In the genomic region with DNA sequence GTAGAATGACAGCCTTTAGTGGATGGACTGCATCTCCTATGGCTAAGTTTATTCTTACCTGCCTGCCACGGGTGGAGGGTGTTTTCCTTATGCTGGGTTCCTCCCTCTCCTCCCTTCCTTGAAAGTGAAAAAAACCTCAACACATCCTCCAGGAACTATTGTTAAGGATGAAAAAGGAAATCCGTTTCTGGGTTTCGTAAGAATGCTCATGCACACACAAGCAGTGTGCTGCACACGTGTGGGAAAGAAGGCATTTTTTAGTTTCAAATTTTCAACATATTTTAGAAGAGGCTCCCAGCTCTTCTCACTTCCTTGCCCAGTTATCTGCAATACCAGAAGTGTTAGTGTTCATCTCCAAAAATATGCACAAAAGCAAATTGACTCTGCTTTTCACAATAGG, we compare ENCODE assay signal across 29 cellular contexts.
"Had no signal": no experiment of that assay in that cellular context is flagged by ENCODE, and none has a peak within 500 bp of the region (broad histone marks: within the 10 kb centered on the region; RNA-seq: fewer than 3 reads in every experiment).

No MANE protein-coding gene starts in this region.

- H3K36me3 Mint-ChIP-seq: activated CD8-positive, alpha-beta memory T cell treated with anti-CD3 and anti-CD28 coated beads, Interleukin-2, amount 10 ng/mL, durations not matched to agents 7 days and 5 days; natural killer cell had no signal

- ATAC-seq: activated CD4-positive, alpha-beta T cell treated with anti-CD3 and anti-CD28 coated beads for 36 hours; activated CD8-positive, alpha-beta memory T cell treated with anti-CD3 and anti-CD28 coated beads, Interleukin-2, amount 10 ng/mL, durations not matched to agents 7 days and 5 days; activated CD8-positive, alpha-beta T cell treated with anti-CD3 and anti-CD28 coated beads, Interleukin-2, amount 10 ng/mL, durations not matched to agents 7 days and 5 days; activated T-cell treated with anti-CD3 and anti-CD28 coated beads, Interleukin-2, amount 50 U/mL, for 72 hours; left lung; natural killer cell had no signal

- DNase-seq: activated CD4-positive, alpha-beta T cell treated with anti-CD3 and anti-CD28 coated beads for 36 hours; activated CD4-positive, CD25-positive, alpha-beta regulatory T cell; activated CD8-positive, alpha-beta memory T cell treated with anti-CD3 and anti-CD28 coated beads, Interleukin-2, amount 10 ng/mL, durations not matched to agents 7 days and 5 days; activated CD8-positive, alpha-beta T cell treated with anti-CD3 and anti-CD28 coated beads, Interleukin-2, amount 10 ng/mL, durations not matched to agents 7 days and 5 days; activated naive CD4-positive, alpha-beta T cell; activated naive CD8-positive, alpha-beta T cell treated with anti-CD3 and anti-CD28 coated beads for 36 hours; activated T-cell treated with anti-CD3 and anti-CD28 coated beads, Interleukin-2, amount 50 U/mL, for 72 hours; adrenal gland; effector CD8-positive, alpha-beta T cell; foreskin melanocyte; heart right ventricle; kidney glomerular epithelial cell; left lung; mesendoderm; natural killer cell; occipital lobe; stimulated activated CD4-positive, alpha-beta T cell treated with anti-CD3 and anti-CD28 coated beads, Interleukin-15, amount 100 ng/mL, for 24 hours; stimulated activated naive CD4-positive, alpha-beta T cell; T-helper 1 cell; testis; transverse colon; uterus had no signal

- H3K9me3 Mint-ChIP-seq: activated naive CD8-positive, alpha-beta T cell treated with anti-CD3 and anti-CD28 coated beads for 36 hours; activated T-cell treated with anti-CD3 and anti-CD28 coated beads, Interleukin-2, amount 50 U/mL, for 72 hours; dendritic cell treated with granulocyte-macrophage colony-stimulating factor and Interleukin-4, amounts not matched to agents 40 ng/mL and 50 ng/mL, for 4 days; natural killer cell; neural progenitor cell; T-helper 2 cell treated with Interferon-gamma antibody and Interleukin-4, amounts not matched to agents 5 μg/mL and 100 μg/mL, for 36 hours had no signal

- H3K4me3 Mint-ChIP-seq: activated CD4-positive, alpha-beta T cell treated with anti-CD3 and anti-CD28 coated beads for 36 hours; activated CD8-positive, alpha-beta memory T cell treated with anti-CD3 and anti-CD28 coated beads, Interleukin-2, amount 10 ng/mL, durations not matched to agents 7 days and 5 days; activated CD8-positive, alpha-beta T cell treated with anti-CD3 and anti-CD28 coated beads, Interleukin-2, amount 10 ng/mL, durations not matched to agents 7 days and 5 days; activated naive CD8-positive, alpha-beta T cell treated with anti-CD3 and anti-CD28 coated beads for 36 hours; activated T-cell treated with anti-CD3 and anti-CD28 coated beads, Interleukin-2, amount 50 U/mL, for 72 hours; brain; dendritic cell treated with granulocyte-macrophage colony-stimulating factor and Interleukin-4, amounts not matched to agents 40 ng/mL and 50 ng/mL, for 4 days; natural killer cell; neural progenitor cell; T-helper 2 cell treated with Interferon-gamma antibody and Interleukin-4, amounts not matched to agents 5 μg/mL and 100 μg/mL, for 36 hours had no signal

- H3K27ac Mint-ChIP-seq: activated CD4-positive, alpha-beta T cell treated with anti-CD3 and anti-CD28 coated beads for 36 hours; activated CD8-positive, alpha-beta memory T cell treated with anti-CD3 and anti-CD28 coated beads, Interleukin-2, amount 10 ng/mL, durations not matched to agents 7 days and 5 days; activated CD8-positive, alpha-beta T cell treated with anti-CD3 and anti-CD28 coated beads, Interleukin-2, amount 10 ng/mL, durations not matched to agents 7 days and 5 days; activated naive CD8-positive, alpha-beta T cell treated with anti-CD3 and anti-CD28 coated beads for 36 hours; activated T-cell treated with anti-CD3 and anti-CD28 coated beads, Interleukin-2, amount 50 U/mL, for 72 hours; brain; dendritic cell treated with granulocyte-macrophage colony-stimulating factor and Interleukin-4, amounts not matched to agents 40 ng/mL and 50 ng/mL, for 4 days; natural killer cell; neural progenitor cell; T-helper 2 cell treated with Interferon-gamma antibody and Interleukin-4, amounts not matched to agents 5 μg/mL and 100 μg/mL, for 36 hours had no signal

- H3K27me3 Mint-ChIP-seq: activated CD4-positive, alpha-beta T cell treated with anti-CD3 and anti-CD28 coated beads for 36 hours; activated CD8-positive, alpha-beta memory T cell treated with anti-CD3 and anti-CD28 coated beads, Interleukin-2, amount 10 ng/mL, durations not matched to agents 7 days and 5 days; activated naive CD8-positive, alpha-beta T cell treated with anti-CD3 and anti-CD28 coated beads for 36 hours; brain had no signal

- H3K4me1 Mint-ChIP-seq: activated CD4-positive, alpha-beta T cell treated with anti-CD3 and anti-CD28 coated beads for 36 hours; activated CD8-positive, alpha-beta memory T cell treated with anti-CD3 and anti-CD28 coated beads, Interleukin-2, amount 10 ng/mL, durations not matched to agents 7 days and 5 days; activated naive CD8-positive, alpha-beta T cell treated with anti-CD3 and anti-CD28 coated beads for 36 hours; brain; natural killer cell; neural progenitor cell had no signal

- H3K27ac ChIP-seq: adrenal gland, ascending aorta, left lung, neural progenitor cell, parathyroid adenoma, right atrium auricular region, testis, transverse colon, uterus had no signal
